In the genomic region with DNA sequence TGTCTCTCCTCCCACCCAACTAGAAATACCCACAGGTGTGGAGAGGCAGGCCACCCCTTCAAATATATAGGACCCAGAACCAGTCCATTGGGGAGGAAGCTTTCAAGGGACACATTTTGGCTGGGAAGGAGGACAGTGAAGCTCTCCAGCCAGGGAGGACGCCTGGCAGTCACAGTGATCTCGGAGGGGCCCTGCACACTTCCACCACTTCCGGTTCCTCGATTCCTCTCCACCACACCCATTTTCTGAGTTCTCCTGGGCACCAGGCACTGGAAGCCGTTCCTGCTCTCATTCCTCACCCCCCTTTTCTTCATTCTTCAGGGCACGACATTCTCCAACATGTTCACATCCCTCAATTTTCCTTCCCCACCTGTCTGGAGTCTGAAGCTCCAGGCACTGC, we compare ENCODE assay signal across 11 cellular contexts. TPM values are rescaled to one million over a fixed set of nuclear protein-coding genes. Genes with fewer than 3 reads are reported as not detected.
DNase-seq lines count a peak whose midpoint lies in the region; ATAC-seq and TF ChIP-seq lines count a peak whose summit lies in the region.
"Had no signal": no experiment of that assay in that cellular context is flagged by ENCODE, and none has a peak within 500 bp of the region (broad histone marks: within the 10 kb centered on the region; RNA-seq: fewer than 3 reads in every experiment).

No MANE protein-coding gene starts in this region.

- H3K27me3 Mint-ChIP-seq in CD8-positive, alpha-beta memory T cell = peaks cover 0 to 1% of the 10 kb centered on the region in 2 donors
- H3K27me3 Mint-ChIP-seq in activated CD8-positive, alpha-beta T cell treated with anti-CD3 and anti-CD28 coated beads for 36 hours = no peaks in the 10 kb centered on the region

- CTCF ChIA-PET in CD8-positive, alpha-beta memory T cell (lab: Charles Lee) = interaction anchor here (1.2 to 15.7 kb wide), 4 partner anchors 12 to 96 kb away, joined by 3 to 180 read pairs (median 70); no protein-coding TSS in a partner anchor
- CTCF ChIA-PET in activated CD8-positive, alpha-beta T cell treated with anti-CD3 and anti-CD28 coated beads for 36 hours (lab: Charles Lee) = interaction anchor here (1.5 to 4.9 kb wide), 4 partner anchors 10 to 96 kb away, joined by 4 to 38 read pairs (median 6); no protein-coding TSS in a partner anchor

- no peaks in the 10 kb centered on the region for H3K27me3 ChIP-seq in CD8-positive, alpha-beta memory T cell (ENCODE audit: insufficient read depth, low read length, poor library complexity, severe bottlenecking)
- H3K27me3 ChIP-seq in suprapubic skin = peaks cover 24% of the 10 kb centered on the region
- H3K27me3 ChIP-seq: uterus had no signal

- H3K9me3 ChIP-seq in CD8-positive, alpha-beta memory T cell (ENCODE audit: low read length) = no peaks in the 10 kb centered on the region
- H3K9me3 ChIP-seq in mucosa of descending colon = no peaks in the 10 kb centered on the region
- no peaks in the 10 kb centered on the region for H3K9me3 ChIP-seq in suprapubic skin
- H3K9me3 ChIP-seq: SK-N-SH, uterus had no signal

- peak overlapping the region; percentile 82 to 90 (median 88) for H3K4me3 Mint-ChIP-seq in CD8-positive, alpha-beta memory T cell
- H3K4me3 Mint-ChIP-seq in activated CD8-positive, alpha-beta T cell treated with anti-CD3 and anti-CD28 coated beads for 36 hours = peak overlapping the region; percentile 74

- H3K27ac ChIP-seq in CD8-positive, alpha-beta memory T cell (ENCODE audit: low read depth, low read length) = no peak overlapping the region
- no peak overlapping the region for H3K27ac ChIP-seq in suprapubic skin
- H3K27ac ChIP-seq: uterus had no signal

- no peak for TF ChIP-seq EP300 in suprapubic skin (IDR thresholded peaks at IDR 0.05)

- WGBS in suprapubic skin = 47% methylated on average over 6 of the region's 6 CpGs

- no peak for ATAC-seq in activated CD8-positive, alpha-beta T cell treated with anti-CD3 and anti-CD28 coated beads for 36 hours
- ATAC-seq in mucosa of descending colon (peak; percentile 48), GM18870 (IDR thresholded peaks at IDR 0.05; ENCODE audit: unreplicated experiment) (no peak)

- TF ChIP-seq CTCF in activated CD8-positive, alpha-beta T cell treated with anti-CD3 and anti-CD28 coated beads for 36 hours (IDR thresholded peaks at IDR 0.05) = no peak
- TF ChIP-seq CTCF in mucosa of descending colon (IDR thresholded peaks at IDR 0.05) = no peak
- no peak for TF ChIP-seq CTCF in suprapubic skin (IDR thresholded peaks at IDR 0.05)

- POLR2A ChIA-PET in CD8-positive, alpha-beta memory T cell (lab: Charles Lee) = interaction anchor here (0.5 to 1.1 kb wide), 3 partner anchors 12 to 25 kb away, joined by 3 to 4 read pairs (median 3); no protein-coding TSS in a partner anchor
- POLR2A ChIA-PET in activated CD8-positive, alpha-beta T cell treated with anti-CD3 and anti-CD28 coated beads for 36 hours (lab: Charles Lee) = interaction anchor here (1.1 to 4.9 kb wide), 5 partner anchors 9 to 96 kb away, joined by 3 to 26 read pairs (median 5); no protein-coding TSS in a partner anchor

- H3K36me3 Mint-ChIP-seq in CD8-positive, alpha-beta memory T cell = peaks cover 3 to 9% (median 7%) of the 10 kb centered on the region in 3 donors
- H3K36me3 Mint-ChIP-seq in activated CD8-positive, alpha-beta T cell treated with anti-CD3 and anti-CD28 coated beads for 36 hours (ENCODE audit: low read depth) = peaks cover 6% of the 10 kb centered on the region

- H3K4me1 ChIP-seq in CD8-positive, alpha-beta memory T cell (ENCODE audit: insufficient read depth, low read length) = peaks cover 65% of the 10 kb centered on the region
- no peaks in the 10 kb centered on the region for H3K4me1 ChIP-seq in mucosa of descending colon (ENCODE audit: low read depth)
- H3K4me1 ChIP-seq in suprapubic skin = peaks cover 7% of the 10 kb centered on the region
- H3K4me1 ChIP-seq: uterus had no signal

- peaks cover 59 to 75% (median 69%) of the 10 kb centered on the region in 3 donors for H3K4me1 Mint-ChIP-seq in CD8-positive, alpha-beta memory T cell
- H3K4me1 Mint-ChIP-seq in activated CD8-positive, alpha-beta T cell treated with anti-CD3 and anti-CD28 coated beads for 36 hours (ENCODE audit: low read depth) = peaks cover 52% of the 10 kb centered on the region

- TF ChIP-seq POLR2A in suprapubic skin (IDR thresholded peaks at IDR 0.05) = no peak

- peak overlapping the region; percentile 91 to 100 (median 96) for H3K27ac Mint-ChIP-seq in CD8-positive, alpha-beta memory T cell
- peak overlapping the region; percentile 90 for H3K27ac Mint-ChIP-seq in activated CD8-positive, alpha-beta T cell treated with anti-CD3 and anti-CD28 coated beads for 36 hours

- intact Hi-C loops in activated CD8-positive, alpha-beta T cell treated with anti-CD3 and anti-CD28 coated beads for 36 hours (cut with micrococcal nuclease) = no loop called here
- intact Hi-C loops in mucosa of descending colon (cut with DNase I, micrococcal nuclease) = no loop called here

- no peaks in the 10 kb centered on the region for H3K9me3 Mint-ChIP-seq in CD8-positive, alpha-beta memory T cell
- H3K9me3 Mint-ChIP-seq in activated CD8-positive, alpha-beta T cell treated with anti-CD3 and anti-CD28 coated beads for 36 hours = no peaks in the 10 kb centered on the region

- H3K36me3 ChIP-seq in CD8-positive, alpha-beta memory T cell (ENCODE audit: insufficient read depth, low read length) = no peaks in the 10 kb centered on the region
- H3K36me3 ChIP-seq in mucosa of descending colon (ENCODE audit: low read depth) (no peaks in the 10 kb centered on the region), suprapubic skin (no peaks in the 10 kb centered on the region)
- H3K36me3 ChIP-seq: uterus had no signal

- DNase-seq in CD8-positive, alpha-beta memory T cell = peak in 1 of 5 donors; percentile 21
- peak; percentile 28 for DNase-seq in KG1 (lab: John Stamatoyannopoulos, UW)
- no peak for DNase-seq in activated CD8-positive, alpha-beta T cell treated with anti-CD3 and anti-CD28 coated beads for 36 hours
- no peak for DNase-seq in mucosa of descending colon
- DNase-seq in NCI-H1436 (lab: John Stamatoyannopoulos, UW) = no peak
- no peak for DNase-seq in NCI-H1436 treated with DMSO at 0.1 percent for 48 hours (lab: John Stamatoyannopoulos, UW)
- DNase-seq in suprapubic skin (ENCODE audit: low spot score in 2 of 2) = no peak
- DNase-seq: NCI-H2107, SK-N-SH, uterus had no signal

- H3K4me3 ChIP-seq in CD8-positive, alpha-beta memory T cell (ENCODE audit: low read length) = peak overlapping the region; percentile 62
- no peak overlapping the region for H3K4me3 ChIP-seq in mucosa of descending colon
- no peak overlapping the region for H3K4me3 ChIP-seq in suprapubic skin
- H3K4me3 ChIP-seq: uterus had no signal

RNA-seq across cellular contexts. Expression of a gene that starts 30.4 kb away (rescaled TPM):
- total RNA-seq in CD8-positive, alpha-beta memory T cell = 10 to 100 TPM; 26.8 to 29.2 TPM
- 46.6 TPM for polyA plus RNA-seq in CD8-positive, alpha-beta memory T cell
- total RNA-seq in activated CD8-positive, alpha-beta T cell treated with anti-CD3 and anti-CD28 coated beads for 36 hours = 10 to 100 TPM; 17.7 to 19.8 TPM
- total RNA-seq in mucosa of descending colon (1 to 10 TPM; 1.4 to 2.1 (median 1.9) TPM), suprapubic skin (1 to 10 TPM in 1 of 4 donors, not detected in 3; 2.3 TPM)
- polyA plus RNA-seq: SK-N-SH had no signal

Comparison
In these comparisons a context has a peak if more than half of its experiments do, and no peak if none do; other contexts are left out.
1. RNA of a gene that starts 30.4 kb away (total RNA-seq): 26.8 to 29.2 TPM in CD8-positive, alpha-beta memory T cell and 17.7 to 19.8 TPM in activated CD8-positive, alpha-beta T cell treated with anti-CD3 and anti-CD28 coated beads for 36 hours; 1.4 to 2.1 TPM in mucosa of descending colon and 2.3 TPM in suprapubic skin; every median in the first group is over 4 times any median in the second.